Comparison of ENCODE assay signal across 20 cellular contexts in the genomic region with DNA sequence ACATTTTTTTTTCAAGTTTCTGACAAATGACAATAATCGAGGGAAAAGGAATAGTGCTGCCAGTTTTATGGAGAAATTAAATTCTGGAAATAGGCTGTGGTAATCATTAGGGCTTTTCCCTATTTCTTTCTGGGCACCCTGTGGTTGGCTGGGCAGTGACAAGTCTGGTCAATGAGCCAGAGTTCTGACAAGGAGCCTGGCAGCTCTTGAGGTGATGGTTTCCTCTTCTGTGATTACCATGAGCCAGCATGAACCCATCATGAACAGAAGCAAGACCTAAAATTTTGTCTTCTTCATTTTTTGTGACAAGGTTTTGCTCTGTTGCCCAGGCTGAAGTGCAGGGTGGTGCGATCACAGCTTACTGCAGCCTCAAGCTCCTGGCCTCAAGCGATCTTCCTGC.
"Had no signal": no experiment of that assay in that cellular context is flagged by ENCODE, and none has a peak within 500 bp of the region (broad histone marks: within the 10 kb centered on the region; RNA-seq: fewer than 3 reads in every experiment).

No MANE protein-coding gene starts in this region.

- H3K9me3 ChIP-seq: MG63, SJCRH30 had no signal

- H3K27me3 ChIP-seq: MG63, SJCRH30 had no signal

- ATAC-seq: Panc1, PC-3, SK-N-SH treated with all-trans-retinoic acid at 6 μM for 48 hours had no signal

- H3K27ac ChIP-seq: RWPE1, SJCRH30 had no signal

- DNase-seq: KBM-7, MG63, NCI-H1092 treated with DMSO at 0.1 percent for 48 hours, NCI-H1436, NCI-H187, NCI-H2029, NCI-H2081 treated with DMSO at 0.1 percent for 48 hours, NCI-H2171, NCI-H226, NCI-H446, NCI-H510A, NCI-H524 treated with DMSO at 0.1 percent for 48 hours, NCI-H69, NCI-H774, PC-3, SHP77 treated with DMSO at 0.1 percent for 48 hours, SJCRH30 had no signal

- H3K4me3 ChIP-seq: MG63, SJCRH30 had no signal

- H3K4me1 ChIP-seq: SJCRH30 had no signal
